ENCODE assay signal across 9 cellular contexts in the genomic region with DNA sequence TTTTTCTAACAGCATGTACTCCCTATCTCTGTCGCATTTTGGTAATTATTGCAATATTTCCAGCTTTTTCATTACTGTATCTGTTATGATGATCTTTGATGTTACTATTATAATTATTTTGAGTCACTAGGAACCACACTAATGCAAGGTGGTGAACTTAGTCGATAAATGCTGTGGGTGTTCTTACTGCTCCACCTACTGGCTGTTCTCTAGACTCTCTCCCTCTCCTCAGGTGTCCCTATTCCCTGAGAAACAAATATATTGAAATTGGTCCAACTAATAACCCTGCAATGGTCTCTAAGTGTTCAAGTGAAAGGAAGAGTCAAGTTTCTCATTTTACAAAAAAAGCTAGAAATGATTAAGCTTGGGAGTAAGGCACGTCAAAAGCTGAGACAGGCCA. TPM values are rescaled to one million over a fixed set of nuclear protein-coding genes. Genes with fewer than 3 reads are reported as not detected.
DNase-seq lines count a peak whose midpoint lies in the region; ATAC-seq and TF ChIP-seq lines count a peak whose summit lies in the region.
"Had no signal": no experiment of that assay in that cellular context is flagged by ENCODE, and none has a peak within 500 bp of the region (broad histone marks: within the 10 kb centered on the region; RNA-seq: fewer than 3 reads in every experiment).

No MANE protein-coding gene starts in this region.

- H3K4me3 ChIP-seq in OCI-LY1 (ENCODE audit: low read depth, low read length, poor library complexity, severe bottlenecking) = no peak overlapping the region

- H4K20me1 ChIP-seq in OCI-LY1 (ENCODE audit: insufficient read depth, low read length) = no peaks in the 10 kb centered on the region

- H3K36me3 Mint-ChIP-seq in glutamatergic neuron (ENCODE audit: unreplicated experiment) = no peaks in the 10 kb centered on the region
- H3K36me3 Mint-ChIP-seq in stimulated activated naive B cell treated with anti-CD40 and anti-IgM and Interleukin-4, amounts not matched to agents 10 μg/mL and 1 μg/mL and 100 μg/mL, for 72 hours = peaks cover 29 to 40% of the 10 kb centered on the region in 2 donors

- no peak overlapping the region for H3K4me3 Mint-ChIP-seq in glutamatergic neuron (ENCODE audit: unreplicated experiment)
- H3K4me3 Mint-ChIP-seq in stimulated activated naive B cell treated with anti-CD40 and anti-IgM and Interleukin-4, amounts not matched to agents 10 μg/mL and 1 μg/mL and 100 μg/mL, for 72 hours = no peak overlapping the region
- H3K4me3 Mint-ChIP-seq: immature natural killer cell had no signal

- DNase-seq in ELR (ENCODE audit: low read depth) = peak; percentile 24
- no peak for DNase-seq in glutamatergic neuron
- DNase-seq in GOT3 (lab: John Stamatoyannopoulos, UW) = no peak
- no peak for DNase-seq in stimulated activated naive B cell treated with anti-CD40 and anti-IgM and Interleukin-4, amounts not matched to agents 10 μg/mL and 1 μg/mL and 100 μg/mL, for 72 hours

- H3K4me1 Mint-ChIP-seq in glutamatergic neuron (ENCODE audit: low read depth, unreplicated experiment) = peaks cover 5% of the 10 kb centered on the region
- peaks cover 0 to 6% of the 10 kb centered on the region in 2 donors for H3K4me1 Mint-ChIP-seq in stimulated activated naive B cell treated with anti-CD40 and anti-IgM and Interleukin-4, amounts not matched to agents 10 μg/mL and 1 μg/mL and 100 μg/mL, for 72 hours

- no peaks in the 10 kb centered on the region for H3K9me2 ChIP-seq in OCI-LY1 (ENCODE audit: low read depth, low read length)

- H3K4me1 ChIP-seq in OCI-LY1 (ENCODE audit: insufficient read depth, low read length, severe bottlenecking) = peaks cover 11% of the 10 kb centered on the region

- no peaks in the 10 kb centered on the region for H3K9me3 ChIP-seq in OCI-LY1 (ENCODE audit: low read length)

- peaks cover 33% of the 10 kb centered on the region for H3K79me2 ChIP-seq in OCI-LY1 (ENCODE audit: insufficient read depth, low read length)

- H2AFZ ChIP-seq in OCI-LY1 (ENCODE audit: low read length) = no peak overlapping the region

- no peak overlapping the region for H3K27ac Mint-ChIP-seq in glutamatergic neuron (ENCODE audit: unreplicated experiment)
- no peak overlapping the region for H3K27ac Mint-ChIP-seq in stimulated activated naive B cell treated with anti-CD40 and anti-IgM and Interleukin-4, amounts not matched to agents 10 μg/mL and 1 μg/mL and 100 μg/mL, for 72 hours
- H3K27ac Mint-ChIP-seq: immature natural killer cell had no signal

- no peaks in the 10 kb centered on the region for H3K27me3 ChIP-seq in OCI-LY1 (ENCODE audit: insufficient read depth, low read length)

- H3K27me3 Mint-ChIP-seq in glutamatergic neuron (ENCODE audit: unreplicated experiment) = no peaks in the 10 kb centered on the region
- no peaks in the 10 kb centered on the region for H3K27me3 Mint-ChIP-seq in stimulated activated naive B cell treated with anti-CD40 and anti-IgM and Interleukin-4, amounts not matched to agents 10 μg/mL and 1 μg/mL and 100 μg/mL, for 72 hours

- TF ChIP-seq CTCF in OCI-LY1 (IDR thresholded peaks at IDR 0.05; ENCODE audit: low read length) = peak; percentile 68
- TF ChIP-seq CTCF in glutamatergic neuron (IDR thresholded peaks at IDR 0.05; ENCODE audit: partially characterized antibody, unreplicated experiment) = peak; percentile 18

- peaks cover 94% of the 10 kb centered on the region for H3K36me3 ChIP-seq in OCI-LY1 (ENCODE audit: insufficient read depth, low read length)

- no peaks in the 10 kb centered on the region for H3F3A ChIP-seq in OCI-LY1 (ENCODE audit: insufficient read depth, low read length)

- no peak overlapping the region for H3K4me2 ChIP-seq in OCI-LY1 (ENCODE audit: low read length)

- H3K9me3 Mint-ChIP-seq in glutamatergic neuron (ENCODE audit: unreplicated experiment) = no peaks in the 10 kb centered on the region
- no peaks in the 10 kb centered on the region for H3K9me3 Mint-ChIP-seq in stimulated activated naive B cell treated with anti-CD40 and anti-IgM and Interleukin-4, amounts not matched to agents 10 μg/mL and 1 μg/mL and 100 μg/mL, for 72 hours
- H3K9me3 Mint-ChIP-seq: immature natural killer cell had no signal

- no peak overlapping the region for H3K27ac ChIP-seq in OCI-LY1 (ENCODE audit: low read depth, low read length, poor library complexity, severe bottlenecking)

- no peak overlapping the region for H3K9ac ChIP-seq in OCI-LY1 (ENCODE audit: low read length)

- peak; percentile 82 for ATAC-seq in GM21786 (IDR thresholded peaks at IDR 0.05; ENCODE audit: unreplicated experiment)
- ATAC-seq in HG02970 (IDR thresholded peaks at IDR 0.05; ENCODE audit: low FRiP score, unreplicated experiment) = no peak
- no peak for ATAC-seq in GM19455 (IDR thresholded peaks at IDR 0.05; ENCODE audit: unreplicated experiment)
- ATAC-seq in stimulated activated naive B cell treated with anti-CD40 and anti-IgM and Interleukin-4, amounts not matched to agents 10 μg/mL and 1 μg/mL and 100 μg/mL, for 72 hours (replicated peaks) = no peak

RNA-seq across cellular contexts. Expression of a gene that starts 10.5 kb away (rescaled TPM):
- total RNA-seq in glutamatergic neuron (ENCODE audit: unreplicated experiment) = 21.6 TPM
